ENCODE assay signal across 8 cellular contexts in the genomic region with DNA sequence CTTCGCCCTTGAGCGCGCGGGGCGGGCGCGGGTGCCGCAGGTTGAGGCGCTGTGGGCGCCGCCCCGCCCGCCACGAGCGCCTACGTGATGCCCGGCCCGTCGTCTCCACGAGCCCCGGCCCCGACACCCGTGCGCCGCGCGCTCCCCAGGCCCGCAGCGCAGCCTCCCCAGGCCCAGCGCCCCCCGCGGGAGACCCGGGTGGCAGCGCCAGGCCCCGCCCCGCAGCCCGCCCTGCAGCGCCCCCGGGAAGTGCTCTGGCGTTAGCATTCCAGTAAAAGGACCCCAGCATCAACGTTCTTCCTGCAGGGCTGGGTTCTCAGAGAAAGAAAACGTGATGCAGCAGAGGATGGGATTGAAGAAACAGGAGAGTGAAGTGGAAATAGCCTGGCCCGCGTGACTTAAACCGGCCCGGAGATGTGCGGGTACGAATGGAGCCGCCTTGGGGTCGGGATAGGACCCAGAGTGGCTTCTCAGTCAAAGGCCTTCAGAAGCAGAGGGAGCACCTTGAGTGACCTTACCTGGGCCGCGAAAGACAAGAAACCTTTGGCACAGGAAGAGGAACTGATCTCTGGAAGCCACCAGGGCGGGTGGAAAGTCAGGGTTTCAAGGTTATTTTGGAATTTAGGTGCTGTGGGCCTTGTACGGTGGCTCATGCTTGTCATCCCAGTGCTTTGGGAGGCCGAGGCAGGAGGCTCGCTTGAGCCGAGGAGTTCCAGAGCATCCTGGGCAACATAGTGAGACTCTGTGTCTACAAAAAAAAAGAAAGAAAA. TPM values are rescaled to one million over a fixed set of nuclear protein-coding genes. Genes with fewer than 3 reads are reported as not detected.
DNase-seq lines count a peak whose midpoint lies in the region; ATAC-seq and TF ChIP-seq lines count a peak whose summit lies in the region.

No MANE protein-coding gene starts in this region.

- peak; percentile 12; the same call in 1 of the 2 replicates for TF ChIP-seq CTCF in GM12875 (IDR thresholded peaks at IDR 0.05; ENCODE audit: borderline replicate concordance, insufficient read depth, low read depth, low read length)
- no peak for TF ChIP-seq CTCF in NB4 (IDR thresholded peaks at IDR 0.05; ENCODE audit: low read depth, low read length)
- TF ChIP-seq CTCF in adrenal gland (IDR thresholded peaks at IDR 0.05) = no peak
- no peak for TF ChIP-seq CTCF in spleen (IDR thresholded peaks at IDR 0.05 in 8 of 11, conservative IDR thresholded peaks at IDR 0.05 in 3 of 11)

- peak overlapping the region; percentile 80 for H3K9ac ChIP-seq in iPS-18a (ENCODE audit: low read length)

- peak overlapping the region in 3 of 5 donors; percentile 4 to 58 (median 48) for H3K27ac ChIP-seq in adrenal gland
- H3K27ac ChIP-seq in iPS-18a (ENCODE audit: low read length) = no peak overlapping the region
- peak overlapping the region in 5 of 8 donors; percentile 43 to 74 (median 70) for H3K27ac ChIP-seq in spleen

- H3K4me3 ChIP-seq in GM12875 (ENCODE audit: low read depth, low read length) (peak overlapping the region; percentile 97), NB4 (ENCODE audit: low read depth, low read length) (peak overlapping the region; percentile 62), adrenal gland (peak overlapping the region in 3 of 4 donors; percentile 6 to 77 (median 66)), iPS-18a (ENCODE audit: low read length) (peak overlapping the region; percentile 76), spleen (peak overlapping the region; percentile 53 to 95 (median 92))

- TF ChIP-seq POLR2A in NB4 (IDR thresholded peaks at IDR 0.05; ENCODE audit: extremely low read depth, insufficient read length) (no peak), adrenal gland (IDR thresholded peaks at IDR 0.05) (no peak), spleen (IDR thresholded peaks at IDR 0.05) (no peak)

- DNase-seq in NB4 (ENCODE audit: low read depth) (peak; percentile 24), adrenal gland (peak in 1 of 7 donors; percentile 43), spleen (no peak), NCI-H526 treated with DMSO at 0.1 percent for 48 hours (lab: John Stamatoyannopoulos, UW) (no peak), GF-D8 (lab: John Stamatoyannopoulos, UW) (no peak)

- intact Hi-C loops in adrenal gland (cut with DNase I) (no loop called here), spleen (cut with DNase I; ENCODE audit: low total_unique reads) (no loop called here)

- H3K36me3 ChIP-seq in adrenal gland (replicated peaks in 1 of 2) (no peaks in the 10 kb centered on the region), iPS-18a (ENCODE audit: control insufficient read depth, low read depth, low read length) (no peaks in the 10 kb centered on the region), spleen (peaks cover 0 to 8% (median 0%) of the 10 kb centered on the region in 6 donors)

- H3K9me3 ChIP-seq in adrenal gland (replicated peaks in 1 of 3) (no peaks in the 10 kb centered on the region), iPS-18a (ENCODE audit: control insufficient read depth, low read depth, low read length) (no peaks in the 10 kb centered on the region), spleen (no peaks in the 10 kb centered on the region)

- H3K27me3 ChIP-seq in adrenal gland (no peaks in the 10 kb centered on the region), iPS-18a (ENCODE audit: control insufficient read depth, insufficient read depth, low read length) (peaks cover 24% of the 10 kb centered on the region), spleen (replicated peaks in 1 of 7) (peaks cover 0 to 42% (median 11%) of the 10 kb centered on the region in 7 donors)

- WGBS in adrenal gland, 4 donors = 12 to 43% (median 25%) methylated on average over 18 to 57 of the region's 57 CpGs
- 13 to 28% (median 15%) methylated on average over 32 to 57 of the region's 57 CpGs for WGBS in spleen, 5 donors

- ATAC-seq in GM21737 (IDR thresholded peaks at IDR 0.05; ENCODE audit: unreplicated experiment) = peak; percentile 35

- H3K4me1 ChIP-seq in adrenal gland (replicated peaks in 1 of 2) (peaks cover 9% of the 10 kb centered on the region in 2 donors), iPS-18a (ENCODE audit: control insufficient read depth, low read depth, low read length) (peaks cover 5% of the 10 kb centered on the region), spleen (peaks cover 5 to 47% (median 27%) of the 10 kb centered on the region in 6 donors)

RNA-seq across cellular contexts. Expression of a gene that starts 1.8 kb away (rescaled TPM):
- total RNA-seq in adrenal gland (10 to 100 TPM in 7 of 8 donors, 1 to 10 TPM in 1; 8.8 to 46.6 (median 16.1) TPM), spleen (10 to 100 TPM; 19.5 to 60.9 (median 28.8) TPM)
- polyA plus RNA-seq in adrenal gland (10 to 100 TPM; 15.9 to 40.9 (median 16.9) TPM), spleen (10 to 100 TPM; 19.0 to 44.6 (median 21.3) TPM)
